In genomic region chr12:122133192-122133950, GRCh38 we compare ENCODE assay signal across 28 cellular contexts. TPM values are rescaled to one million over a fixed set of nuclear protein-coding genes. Genes with fewer than 3 reads are reported as not detected.
DNase-seq lines count a peak whose midpoint lies in the region; ATAC-seq and TF ChIP-seq lines count a peak whose summit lies in the region.
"Had no signal": no experiment of that assay in that cellular context is flagged by ENCODE, and none has a peak within 500 bp of the region (broad histone marks: within the 10 kb centered on the region; RNA-seq: fewer than 3 reads in every experiment).

No MANE protein-coding gene starts in this region.

- H3K27ac Mint-ChIP-seq in activated naive CD8-positive, alpha-beta T cell, result peak overlapping the region; percentile 10
- no peak overlapping the region for H3K27ac Mint-ChIP-seq in activated naive CD8-positive, alpha-beta T cell treated with anti-CD3 and anti-CD28 coated beads, Interleukin-2, amount 50 U/mL, for 24 hours
- peak overlapping the region; percentile 64 for H3K27ac Mint-ChIP-seq in dendritic cell treated with granulocyte-macrophage colony-stimulating factor and Interleukin-4, amounts not matched to agents 40 ng/mL and 50 ng/mL, for 4 days
- H3K27ac Mint-ChIP-seq: type B pancreatic cell had no signal

- no peaks in the 10 kb centered on the region for H3K4me1 Mint-ChIP-seq in activated naive CD8-positive, alpha-beta T cell (ENCODE audit: low read depth)
- H3K4me1 Mint-ChIP-seq in activated naive CD8-positive, alpha-beta T cell treated with anti-CD3 and anti-CD28 coated beads, Interleukin-2, amount 50 U/mL, for 24 hours, result no peaks in the 10 kb centered on the region
- no peaks in the 10 kb centered on the region for H3K4me1 Mint-ChIP-seq in dendritic cell treated with granulocyte-macrophage colony-stimulating factor and Interleukin-4, amounts not matched to agents 40 ng/mL and 50 ng/mL, for 4 days (ENCODE audit: low read depth)
- H3K4me1 Mint-ChIP-seq: neural crest cell had no signal

- ATAC-seq in activated naive CD8-positive, alpha-beta T cell treated with anti-CD3 and anti-CD28 coated beads, Interleukin-2, amount 50 U/mL, for 24 hours, result no peak
- ATAC-seq in sciatic nerve, result peak; percentile 6
- ATAC-seq: activated T-cell treated with anti-CD3 and anti-CD28 coated beads, Interleukin-2, amount 50 U/mL, for 4 hours; left colon had no signal

- no peak overlapping the region for H3K4me3 Mint-ChIP-seq in activated naive CD8-positive, alpha-beta T cell
- H3K4me3 Mint-ChIP-seq in activated naive CD8-positive, alpha-beta T cell treated with anti-CD3 and anti-CD28 coated beads, Interleukin-2, amount 50 U/mL, for 24 hours, result no peak overlapping the region
- H3K4me3 Mint-ChIP-seq in dendritic cell treated with granulocyte-macrophage colony-stimulating factor and Interleukin-4, amounts not matched to agents 40 ng/mL and 50 ng/mL, for 4 days, result no peak overlapping the region
- H3K4me3 Mint-ChIP-seq: activated T-cell treated with anti-CD3 and anti-CD28 coated beads, Interleukin-2, amount 50 U/mL, for 4 hours; neural crest cell; type B pancreatic cell had no signal

- H3K9me3 Mint-ChIP-seq in activated naive CD8-positive, alpha-beta T cell (ENCODE audit: low read depth), result no peaks in the 10 kb centered on the region
- no peaks in the 10 kb centered on the region for H3K9me3 Mint-ChIP-seq in activated naive CD8-positive, alpha-beta T cell treated with anti-CD3 and anti-CD28 coated beads, Interleukin-2, amount 50 U/mL, for 24 hours
- no peaks in the 10 kb centered on the region for H3K9me3 Mint-ChIP-seq in dendritic cell treated with granulocyte-macrophage colony-stimulating factor and Interleukin-4, amounts not matched to agents 40 ng/mL and 50 ng/mL, for 4 days
- H3K9me3 Mint-ChIP-seq: activated T-cell treated with anti-CD3 and anti-CD28 coated beads, Interleukin-2, amount 50 U/mL, for 4 hours; neural crest cell; type B pancreatic cell had no signal

- intact Hi-C loops in dendritic cell treated with granulocyte-macrophage colony-stimulating factor and Interleukin-4, amounts not matched to agents 40 ng/mL and 50 ng/mL, for 4 days (cut with micrococcal nuclease), result no loop called here
- intact Hi-C loops in sciatic nerve (cut with DNase I), result no loop called here

- H3K36me3 Mint-ChIP-seq in activated naive CD8-positive, alpha-beta T cell, result no peaks in the 10 kb centered on the region
- H3K36me3 Mint-ChIP-seq in activated naive CD8-positive, alpha-beta T cell treated with anti-CD3 and anti-CD28 coated beads, Interleukin-2, amount 50 U/mL, for 24 hours (ENCODE audit: low read depth), result peaks cover 17% of the 10 kb centered on the region
- peaks cover 100% of the 10 kb centered on the region for H3K36me3 Mint-ChIP-seq in dendritic cell treated with granulocyte-macrophage colony-stimulating factor and Interleukin-4, amounts not matched to agents 40 ng/mL and 50 ng/mL, for 4 days (ENCODE audit: low read depth)
- H3K36me3 Mint-ChIP-seq: type B pancreatic cell had no signal

- CTCF ChIA-PET in HEK293T (lab: Yijun Ruan, JAX), result no interaction called here

- DNase-seq in activated naive CD8-positive, alpha-beta T cell treated with anti-CD3 and anti-CD28 coated beads, Interleukin-2, amount 50 U/mL, for 24 hours, result no peak
- DNase-seq in islet precursor cell, result peak; percentile 64
- no peak for DNase-seq in sciatic nerve (ENCODE audit: low spot score)
- DNase-seq in activated effector memory CD4-positive, alpha-beta T cell treated with Interleukin-2 at 50 U/mL for 16 hours, result no peak
- no peak for DNase-seq in medulla oblongata (ENCODE audit: extremely low spot score)
- no peak for DNase-seq in HEK293T (ENCODE audit: extremely low spot score)
- DNase-seq: 8988T; activated CD4-positive, alpha-beta T cell treated with anti-CD3 and anti-CD28 coated beads for 1 hour; activated naive CD4-positive, alpha-beta T cell; activated T-cell treated with anti-CD3 and anti-CD28 coated beads, Interleukin-2, amount 50 U/mL, for 4 hours; AML-193; cortex of kidney; GOT3; Kasumi-1; left colon; NCI-H187; NCI-H2171 treated with DMSO at 0.1 percent for 48 hours; NCI-H524; NK-92 treated with Interleukin-12 subunit alpha and Interleukin-12 subunit beta, amount 100 ng/mL, for 24 hours had no signal

- no peaks in the 10 kb centered on the region for H3K27me3 Mint-ChIP-seq in activated naive CD8-positive, alpha-beta T cell
- no peaks in the 10 kb centered on the region for H3K27me3 Mint-ChIP-seq in activated naive CD8-positive, alpha-beta T cell treated with anti-CD3 and anti-CD28 coated beads, Interleukin-2, amount 50 U/mL, for 24 hours
- no peaks in the 10 kb centered on the region for H3K27me3 Mint-ChIP-seq in dendritic cell treated with granulocyte-macrophage colony-stimulating factor and Interleukin-4, amounts not matched to agents 40 ng/mL and 50 ng/mL, for 4 days
- H3K27me3 Mint-ChIP-seq: type B pancreatic cell had no signal

- POLR2A ChIA-PET in HEK293T (lab: Yijun Ruan, JAX), result no interaction called here

TF ChIP-seq in HEK293T, 16 proteins besides CTCF, POLR2A, EP300 and RAD21:
- TF ChIP-seq FOXM1 (IDR thresholded peaks at IDR 0.05; ENCODE audit: borderline replicate concordance), result no peak
- no peak for TF ChIP-seq SUZ12 (IDR thresholded peaks at IDR 0.05)
- TF ChIP-seq ARNT (IDR thresholded peaks at IDR 0.05), result no peak
- TF ChIP-seq ZNF384 (IDR thresholded peaks at IDR 0.05), result no peak
- TF ChIP-seq FOXK2 (IDR thresholded peaks at IDR 0.05), result no peak
- TF ChIP-seq CTBP1 (IDR thresholded peaks at IDR 0.05; ENCODE audit: borderline replicate concordance), result no peak

RNA-seq across cellular contexts. Expression of gene IL31, which starts 40.6 kb away (rescaled TPM):
- total RNA-seq in sciatic nerve, result not detected
- total RNA-seq: heart left ventricle; left colon; mononuclear cell; neural crest cell; posterior vena cava; SK-MEL-5; T-helper 1 cell treated with Interleukin-12 subunit alpha and Interleukin-12 subunit beta and Interleukin-4 antibody, amounts not matched to agents 30 ng/mL and 1 ng/mL, for 36 hours had no signal

RNA-seq across cellular contexts. Expression of gene LRRC43, which starts 49.6 kb away (rescaled TPM):
- total RNA-seq in sciatic nerve, result 0.58 TPM
- total RNA-seq: SK-MEL-5; T-helper 1 cell treated with Interleukin-12 subunit alpha and Interleukin-12 subunit beta and Interleukin-4 antibody, amounts not matched to agents 30 ng/mL and 1 ng/mL, for 36 hours had no signal

RNA-seq across cellular contexts. Expression of gene MLXIP, which starts 54.8 kb away (rescaled TPM):
- total RNA-seq in sciatic nerve, result 44.2 TPM
